ENCODE assay signal across 1 cellular context in genomic region chr1:199954701-199955100, GRCh38.
TF ChIP-seq lines count a peak whose summit lies in the region.

No MANE protein-coding gene starts in this region.

TF ChIP-seq in GM23338, 12 proteins besides CTCF, POLR2A, EP300 and RAD21 (continued from another document):
- TF ChIP-seq, protein P1, sequence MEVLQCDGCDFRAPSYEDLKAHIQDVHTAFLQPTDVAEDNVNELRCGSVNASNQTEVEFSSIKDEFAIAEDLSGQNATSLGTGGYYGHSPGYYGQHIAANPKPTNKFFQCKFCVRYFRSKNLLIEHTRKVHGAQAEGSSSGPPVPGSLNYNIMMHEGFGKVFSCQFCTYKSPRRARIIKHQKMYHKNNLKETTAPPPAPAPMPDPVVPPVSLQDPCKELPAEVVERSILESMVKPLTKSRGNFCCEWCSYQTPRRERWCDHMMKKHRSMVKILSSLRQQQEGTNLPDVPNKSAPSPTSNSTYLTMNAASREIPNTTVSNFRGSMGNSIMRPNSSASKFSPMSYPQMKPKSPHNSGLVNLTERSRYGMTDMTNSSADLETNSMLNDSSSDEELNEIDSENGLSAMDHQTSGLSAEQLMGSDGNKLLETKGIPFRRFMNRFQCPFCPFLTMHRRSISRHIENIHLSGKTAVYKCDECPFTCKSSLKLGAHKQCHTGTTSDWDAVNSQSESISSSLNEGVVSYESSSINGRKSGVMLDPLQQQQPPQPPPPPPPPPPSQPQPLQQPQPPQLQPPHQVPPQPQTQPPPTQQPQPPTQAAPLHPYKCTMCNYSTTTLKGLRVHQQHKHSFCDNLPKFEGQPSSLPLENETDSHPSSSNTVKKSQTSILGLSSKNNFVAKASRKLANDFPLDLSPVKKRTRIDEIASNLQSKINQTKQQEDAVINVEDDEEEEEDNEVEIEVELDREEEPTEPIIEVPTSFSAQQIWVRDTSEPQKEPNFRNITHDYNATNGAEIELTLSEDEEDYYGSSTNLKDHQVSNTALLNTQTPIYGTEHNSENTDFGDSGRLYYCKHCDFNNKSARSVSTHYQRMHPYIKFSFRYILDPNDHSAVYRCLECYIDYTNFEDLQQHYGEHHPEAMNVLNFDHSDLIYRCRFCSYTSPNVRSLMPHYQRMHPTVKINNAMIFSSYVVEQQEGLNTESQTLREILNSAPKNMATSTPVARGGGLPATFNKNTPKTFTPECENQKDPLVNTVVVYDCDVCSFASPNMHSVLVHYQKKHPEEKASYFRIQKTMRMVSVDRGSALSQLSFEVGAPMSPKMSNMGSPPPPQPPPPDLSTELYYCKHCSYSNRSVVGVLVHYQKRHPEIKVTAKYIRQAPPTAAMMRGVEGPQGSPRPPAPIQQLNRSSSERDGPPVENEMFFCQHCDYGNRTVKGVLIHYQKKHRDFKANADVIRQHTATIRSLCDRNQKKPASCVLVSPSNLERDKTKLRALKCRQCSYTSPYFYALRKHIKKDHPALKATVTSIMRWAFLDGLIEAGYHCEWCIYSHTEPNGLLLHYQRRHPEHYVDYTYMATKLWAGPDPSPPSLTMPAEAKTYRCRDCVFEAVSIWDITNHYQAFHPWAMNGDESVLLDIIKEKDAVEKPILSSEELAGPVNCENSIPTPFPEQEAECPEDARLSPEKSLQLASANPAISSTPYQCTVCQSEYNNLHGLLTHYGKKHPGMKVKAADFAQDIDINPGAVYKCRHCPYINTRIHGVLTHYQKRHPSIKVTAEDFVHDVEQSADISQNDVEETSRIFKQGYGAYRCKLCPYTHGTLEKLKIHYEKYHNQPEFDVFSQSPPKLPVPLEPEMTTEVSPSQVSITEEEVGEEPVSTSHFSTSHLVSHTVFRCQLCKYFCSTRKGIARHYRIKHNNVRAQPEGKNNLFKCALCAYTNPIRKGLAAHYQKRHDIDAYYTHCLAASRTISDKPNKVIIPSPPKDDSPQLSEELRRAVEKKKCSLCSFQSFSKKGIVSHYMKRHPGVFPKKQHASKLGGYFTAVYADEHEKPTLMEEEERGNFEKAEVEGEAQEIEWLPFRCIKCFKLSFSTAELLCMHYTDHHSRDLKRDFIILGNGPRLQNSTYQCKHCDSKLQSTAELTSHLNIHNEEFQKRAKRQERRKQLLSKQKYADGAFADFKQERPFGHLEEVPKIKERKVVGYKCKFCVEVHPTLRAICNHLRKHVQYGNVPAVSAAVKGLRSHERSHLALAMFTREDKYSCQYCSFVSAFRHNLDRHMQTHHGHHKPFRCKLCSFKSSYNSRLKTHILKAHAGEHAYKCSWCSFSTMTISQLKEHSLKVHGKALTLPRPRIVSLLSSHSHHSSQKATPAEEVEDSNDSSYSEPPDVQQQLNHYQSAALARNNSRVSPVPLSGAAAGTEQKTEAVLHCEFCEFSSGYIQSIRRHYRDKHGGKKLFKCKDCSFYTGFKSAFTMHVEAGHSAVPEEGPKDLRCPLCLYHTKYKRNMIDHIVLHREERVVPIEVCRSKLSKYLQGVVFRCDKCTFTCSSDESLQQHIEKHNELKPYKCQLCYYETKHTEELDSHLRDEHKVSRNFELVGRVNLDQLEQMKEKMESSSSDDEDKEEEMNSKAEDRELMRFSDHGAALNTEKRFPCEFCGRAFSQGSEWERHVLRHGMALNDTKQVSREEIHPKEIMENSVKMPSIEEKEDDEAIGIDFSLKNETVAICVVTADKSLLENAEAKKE (CRISPR knock-in tag; IDR thresholded peaks at IDR 0.05), result 0 out of 2 replicates have a peak, but pooled peaks have one; percentile 33
- no peak for TF ChIP-seq POLR2AphosphoS5 (IDR thresholded peaks at IDR 0.05; ENCODE audit: low read depth)
- TF ChIP-seq ZNF114 (CRISPR knock-in tag; IDR thresholded peaks at IDR 0.05), result no peak
- no peak for TF ChIP-seq JUNB (IDR thresholded peaks at IDR 0.05; ENCODE audit: unreplicated experiment)
